8 cellular contexts compared by ENCODE assay signal in the genomic region with DNA sequence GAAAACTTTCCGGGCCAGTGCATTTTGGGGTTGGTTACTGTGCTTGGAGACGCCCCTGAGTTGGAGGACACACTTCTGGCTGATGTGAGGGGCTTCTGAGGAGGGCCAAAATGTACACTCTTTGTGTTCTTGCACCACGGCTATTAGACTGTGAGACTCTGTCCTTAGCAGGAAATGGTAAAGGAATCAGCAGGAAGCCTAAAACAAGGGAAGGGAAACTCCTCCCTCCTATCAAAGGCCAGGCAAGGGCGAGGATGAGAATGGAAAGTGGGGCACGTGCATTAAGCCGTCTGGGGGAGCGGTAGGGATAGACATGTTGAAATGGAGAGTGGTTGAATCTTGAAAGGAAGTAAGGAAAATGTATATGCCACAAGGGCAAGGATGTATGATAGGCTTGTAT. TPM values are rescaled to one million over a fixed set of nuclear protein-coding genes. Genes with fewer than 3 reads are reported as not detected.
A peak's percentile ranks its signal among the peaks of the same experiment; 100 is the strongest.
DNase-seq lines count a peak whose midpoint lies in the region; ATAC-seq and TF ChIP-seq lines count a peak whose summit lies in the region.

No MANE protein-coding gene starts in this region.

- peaks cover 0 to 1% of the 10 kb centered on the region in 2 donors for H3K27me3 Mint-ChIP-seq in CD4-positive, alpha-beta memory T cell
- no peaks in the 10 kb centered on the region for H3K27me3 Mint-ChIP-seq in neural crest cell (ENCODE audit: low read depth)

- H3K9ac ChIP-seq in duodenal mucosa (ENCODE audit: low read depth in 1 of 2, low read length in 2 of 2), result peak overlapping the region in 1 of 2 donors; percentile 35

- TF ChIP-seq CTCF in neural crest cell (conservative IDR thresholded peaks at IDR 0.05), result no peak

- H3K27me3 ChIP-seq in CD4-positive, alpha-beta memory T cell (ENCODE audit: insufficient read depth, low read length), result no peaks in the 10 kb centered on the region
- no peaks in the 10 kb centered on the region for H3K27me3 ChIP-seq in duodenal mucosa (ENCODE audit: control insufficient read depth in 1 of 2, insufficient read depth in 2 of 2, low read length in 2 of 2)

- intact Hi-C loops in CD4-positive, alpha-beta memory T cell (cut with micrococcal nuclease), result loop anchor here (5.0 kb wide), 2 partner anchors 364 to 754 kb away; a partner anchor contains a TSS

- ATAC-seq in activated CD4-positive, CD25-positive, alpha-beta regulatory T cell treated with anti-CD3 and anti-CD28 coated beads, Interleukin-2, amount 50 U/mL, for 24 hours, result no peak
- ATAC-seq in HG03378 (IDR thresholded peaks at IDR 0.05; ENCODE audit: unreplicated experiment), result no peak

- peak overlapping the region; percentile 89 to 97 (median 93) for H3K27ac Mint-ChIP-seq in CD4-positive, alpha-beta memory T cell
- peak overlapping the region; percentile 39 for H3K27ac Mint-ChIP-seq in neural crest cell (ENCODE audit: unreplicated experiment)

- peak overlapping the region; percentile 74 to 88 (median 80) for H3K4me3 Mint-ChIP-seq in CD4-positive, alpha-beta memory T cell
- H3K4me3 Mint-ChIP-seq in neural crest cell, result no peak overlapping the region

- no peaks in the 10 kb centered on the region for H3K9me3 ChIP-seq in CD4-positive, alpha-beta memory T cell (ENCODE audit: control insufficient read depth in 1 of 2, low read length in 2 of 2)
- no peaks in the 10 kb centered on the region for H3K9me3 ChIP-seq in duodenal mucosa (ENCODE audit: control insufficient read depth in 1 of 2, low read length in 2 of 2)

- H3K4me1 ChIP-seq in CD4-positive, alpha-beta memory T cell (ENCODE audit: insufficient read depth, low read length), result peaks cover 33% of the 10 kb centered on the region
- peaks cover 0 to 6% of the 10 kb centered on the region in 2 donors for H3K4me1 ChIP-seq in duodenal mucosa (ENCODE audit: control insufficient read depth in 1 of 2, insufficient read depth in 2 of 2, low read length in 2 of 2)

- CTCF ChIA-PET in CD4-positive, alpha-beta memory T cell (lab: Charles Lee; ENCODE audit: partially characterized antibody), result interaction anchor here (0.8 to 3.4 kb wide), 2 partner anchors 41 to 81 kb away, joined by 3 to 24 read pairs; no protein-coding TSS in a partner anchor

- no peak overlapping the region for H3K27ac ChIP-seq in CD4-positive, alpha-beta memory T cell (ENCODE audit: low read depth, low read length)
- no peak overlapping the region for H3K27ac ChIP-seq in duodenal mucosa (ENCODE audit: low read depth, low read length)

- POLR2A ChIA-PET in CD4-positive, alpha-beta memory T cell (lab: Charles Lee; ENCODE audit: partially characterized antibody), result interaction anchor here (1.0 to 1.2 kb wide), 2 partner anchors 41 to 98 kb away, joined by 3 read pairs; a partner anchor contains a TSS

- H3K9me3 Mint-ChIP-seq in CD4-positive, alpha-beta memory T cell, result peaks cover 0 to 2% (median 0%) of the 10 kb centered on the region in 8 donors
- H3K9me3 Mint-ChIP-seq in neural crest cell, result no peaks in the 10 kb centered on the region

- no peak overlapping the region for H3K4me3 ChIP-seq in CD4-positive, alpha-beta memory T cell (ENCODE audit: low read length in 2 of 2)
- peak overlapping the region; percentile 44 to 69 for H3K4me3 ChIP-seq in duodenal mucosa (ENCODE audit: low read depth in 1 of 2, low read length in 2 of 2)

- H3K36me3 Mint-ChIP-seq in CD4-positive, alpha-beta memory T cell, result peaks cover 0 to 28% of the 10 kb centered on the region in 2 donors
- H3K36me3 Mint-ChIP-seq in neural crest cell (ENCODE audit: low read depth), result no peaks in the 10 kb centered on the region

- DNase-seq in CD4-positive, alpha-beta memory T cell, result no peak
- DNase-seq in NOMO-1 treated with dmso at 0.1 percent for 144 hours (lab: John Stamatoyannopoulos, UW; ENCODE audit: unreplicated experiment) (peak; percentile 31), neural crest cell (ENCODE audit: low read depth, low spot score) (no peak), HuH-7 (ENCODE audit: low spot score) (no peak), SK-N-DZ (ENCODE audit: low spot score) (no peak)

- no peaks in the 10 kb centered on the region for H3K36me3 ChIP-seq in CD4-positive, alpha-beta memory T cell (ENCODE audit: insufficient read depth, low read length)
- no peaks in the 10 kb centered on the region for H3K36me3 ChIP-seq in duodenal mucosa (ENCODE audit: control insufficient read depth in 1 of 2, insufficient read depth in 2 of 2, low read length in 2 of 2)

- peaks cover 30 to 52% (median 40%) of the 10 kb centered on the region in 4 donors for H3K4me1 Mint-ChIP-seq in CD4-positive, alpha-beta memory T cell
- H3K4me1 Mint-ChIP-seq in neural crest cell, result peaks cover 6% of the 10 kb centered on the region

RNA-seq across cellular contexts. Expression of a gene that starts 1.8 kb away (rescaled TPM):
- total RNA-seq in CD4-positive, alpha-beta memory T cell, result 100 to 1,000 TPM; 122 to 133 TPM
- 100 to 1,000 TPM; 168 to 298 TPM for polyA plus RNA-seq in CD4-positive, alpha-beta memory T cell
- not detected in 2 replicates for total RNA-seq in neural crest cell
- polyA plus RNA-seq in SK-N-DZ (2014; cell fraction: cytosol; rRNA removed), result not detected in 2 replicates
- not detected in 2 replicates for polyA plus RNA-seq in SK-N-DZ (2014; cell fraction: nucleus; rRNA removed)

RNA-seq across cellular contexts. Expression of a gene that starts 37.8 kb away (rescaled TPM):
- 10 to 100 TPM; 31.7 to 35.9 TPM for total RNA-seq in CD4-positive, alpha-beta memory T cell
- 10 to 100 TPM; 34.7 to 37.4 TPM for polyA plus RNA-seq in CD4-positive, alpha-beta memory T cell
- total RNA-seq in neural crest cell, result 62.2 and 63.2 TPM in 2 replicates
- polyA plus RNA-seq in SK-N-DZ (2014; cell fraction: cytosol; rRNA removed), result 19.1 and 28.5 TPM in 2 replicates
- polyA plus RNA-seq in SK-N-DZ (2014; cell fraction: nucleus; rRNA removed), result 13.1 and 21.7 TPM in 2 replicates

Comparison
In these comparisons a context has a peak if more than half of its experiments do, and no peak if none do; other contexts are left out.
1. H3K4me3 ChIP-seq: peak in duodenal mucosa (2 of 2); none in CD4-positive, alpha-beta memory T cell (0 of 2).
2. RNA of a gene that starts 1.8 kb away (total RNA-seq): 122 to 133 TPM in CD4-positive, alpha-beta memory T cell; not detected in neural crest cell; every median in the first group is over 100 times any median in the second.